Comparison of ENCODE assay signal across 34 cellular contexts in genomic region chr21:32172106-32172505, GRCh38.
"Had no signal": no experiment of that assay in that cellular context is flagged by ENCODE, and none has a peak within 500 bp of the region (broad histone marks: within the 10 kb centered on the region; RNA-seq: fewer than 3 reads in every experiment).

No MANE protein-coding gene starts in this region.

- H3K4me2 ChIP-seq: KMS-11 had no signal

- H3K27ac ChIP-seq: KMS-11 had no signal

- H3K4me3 ChIP-seq: MG63 had no signal

- H3K27me3 ChIP-seq: MG63 had no signal

- H3K9ac ChIP-seq: KMS-11 had no signal

- H3K36me3 ChIP-seq: MG63 had no signal

- DNase-seq: Karpas-422, Kasumi-1, KBM-7, KG1, MG63, MM.1S, MV-4-11, NCI-H1048, NCI-H1092, NCI-H1092 treated with DMSO at 0.1 percent for 48 hours, NCI-H1105, NCI-H1105 treated with DMSO at 0.1 percent for 48 hours, NCI-H1417, NCI-H1417 treated with DMSO at 0.1 percent for 48 hours, NCI-H1436, NCI-H1436 treated with DMSO at 0.1 percent for 48 hours, NCI-H146, NCI-H1694, NCI-H1694 treated with DMSO at 0.1 percent for 48 hours, NCI-H187, NCI-H187 treated with DMSO at 0.1 percent for 48 hours, NCI-H1930, NCI-H2029, NCI-H2029 treated with DMSO at 0.1 percent for 48 hours, NCI-H2081, NCI-H2081 treated with DMSO at 0.1 percent for 48 hours, NCI-H2107, NCI-H2171, NCI-H2227 treated with DMSO at 0.1 percent for 48 hours, NCI-H226, NCI-H345, NCI-H446, NCI-H446 treated with DMSO at 0.1 percent for 48 hours had no signal
